Comparison of ENCODE assay signal across 18 cellular contexts in genomic region chr2:104769096-104769495, GRCh38.
DNase-seq lines count a peak whose midpoint lies in the region; ATAC-seq and FAIRE-seq lines count a peak whose summit lies in the region.
"Had no signal": no experiment of that assay in that cellular context is flagged by ENCODE, and none has a peak within 500 bp of the region (broad histone marks: within the 10 kb centered on the region; RNA-seq: fewer than 3 reads in every experiment).

No MANE protein-coding gene starts in this region.

- no peak for ATAC-seq in HG03108 (IDR thresholded peaks at IDR 0.05; ENCODE audit: unreplicated experiment)
- ATAC-seq: activated T-cell treated with anti-CD3 and anti-CD28 coated beads, Interleukin-2, amount 50 U/mL, for 72 hours; natural killer cell had no signal

- DNase-seq in M059J (ENCODE audit: low read depth) = peak; percentile 63
- peak; percentile 95 for DNase-seq in dedifferentiated amniotic fluid mesenchymal stem cell (ENCODE audit: extremely low spot score)
- DNase-seq in kidney glomerular epithelial cell (lab: John Stamatoyannopoulos, UW) = peak; percentile 72
- DNase-seq in urothelium cell line (ENCODE audit: low spot score) = peak; percentile 66
- no peak for DNase-seq in activated effector memory CD4-positive, alpha-beta T cell treated with anti-CD3 and anti-CD28 coated beads, Interleukin-2, amount 50 U/mL, for 16 hours
- DNase-seq in HUDEP-2 (lab: John Stamatoyannopoulos, UW; ENCODE audit: unreplicated experiment in 76 of 76) = no peak
- DNase-seq: activated CD4-positive, alpha-beta T cell treated with anti-CD3 and anti-CD28 coated beads, Interleukin-2, amount 50 U/mL, for 48 hours; activated T-cell treated with anti-CD3 and anti-CD28 coated beads, Interleukin-2, amount 50 U/mL, for 72 hours; CD4-positive, CD25-positive, alpha-beta regulatory T cell; cortex of kidney; DMS79 treated with DMSO at 0.1 percent for 48 hours; natural killer cell; NCI-H187 treated with DMSO at 0.1 percent for 48 hours; NCI-H524 treated with DMSO at 0.1 percent for 48 hours; stimulated activated CD4-positive, alpha-beta T cell treated with anti-CD3 and anti-CD28 coated beads, Interleukin-2, amount 100 ng/mL, for 24 hours had no signal

- FAIRE-seq in urothelium cell line (lab: Jason Lieb, UNC) = no peak
- FAIRE-seq: H1, HTR-8/SVneo had no signal

Comparison
In these comparisons a context has a peak if more than half of its experiments do, and no peak if none do; other contexts are left out.
1. DNase-seq: peak in M059J (single experiment), dedifferentiated amniotic fluid mesenchymal stem cell (single experiment), kidney glomerular epithelial cell (single experiment) and urothelium cell line (single experiment); none in activated effector memory CD4-positive, alpha-beta T cell treated with anti-CD3 and anti-CD28 coated beads, Interleukin-2, amount 50 U/mL, for 16 hours (single experiment) and HUDEP-2 (0 of 76).